1 cellular context compared by ENCODE assay signal in the genomic region with DNA sequence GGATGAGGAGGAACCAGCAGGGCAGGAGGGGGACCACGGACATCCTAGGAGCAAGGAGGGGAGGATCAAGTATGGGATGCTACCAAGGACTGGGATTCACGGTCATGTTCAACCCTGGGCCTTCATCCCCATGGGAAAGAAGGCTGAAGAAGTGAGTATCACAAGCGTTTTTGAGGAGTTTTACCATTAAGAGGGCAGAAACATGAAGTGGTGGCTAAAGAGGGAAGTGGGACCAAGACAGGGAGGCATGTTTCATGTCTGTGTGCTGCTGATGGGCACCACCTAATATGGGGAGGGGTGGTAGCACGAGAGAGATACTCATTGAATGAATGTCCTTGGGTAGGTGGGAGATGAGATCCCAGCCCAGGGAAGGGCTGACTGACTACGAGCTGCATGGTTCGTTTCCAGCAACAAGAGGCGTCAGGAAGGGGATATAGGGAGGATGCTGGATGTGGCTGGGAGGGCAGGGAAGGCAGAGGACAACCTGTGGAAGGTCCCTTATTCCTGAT.
TF ChIP-seq lines count a peak whose summit lies in the region.

No MANE protein-coding gene starts in this region.

TF ChIP-seq in GM12891, 5 proteins besides CTCF, POLR2A, EP300 and RAD21 (continued from another document):
- TF ChIP-seq POU2F2 (IDR thresholded peaks at IDR 0.05; ENCODE audit: low read depth, low read length) (no peak), TAF1 (IDR thresholded peaks at IDR 0.05; ENCODE audit: low read depth, low read length) (no peak), PAX5 (IDR thresholded peaks at IDR 0.05; ENCODE audit: insufficient read depth, low read length, severe bottlenecking) (no peak), POLR2AphosphoS5 (IDR thresholded peaks at IDR 0.05; ENCODE audit: low read depth, low read length) (no peak)
TF ChIP-seq in GM12891: peak in this region for 0.
